ENCODE assay signal across 7 cellular contexts in genomic region chr19:11293468-11294389, GRCh38. TPM values are rescaled to one million over a fixed set of nuclear protein-coding genes. Genes with fewer than 3 reads are reported as not detected.
DNase-seq lines count a peak whose midpoint lies in the region; ATAC-seq, FAIRE-seq and TF ChIP-seq lines count a peak whose summit lies in the region.

No MANE protein-coding gene starts in this region.

- TF ChIP-seq CTCF in MM.1S (IDR thresholded peaks at IDR 0.05; ENCODE audit: low read length) (peak; percentile 95), foreskin keratinocyte (conservative IDR thresholded peaks at IDR 0.05) (peak; percentile 99), stomach (IDR thresholded peaks at IDR 0.05) (peak in 6 of 7 experiments; percentile 78 to 100 (median 98))

- FAIRE-seq in GM12891 (lab: Jason Lieb, UNC): peak; percentile 93

- H3K9ac ChIP-seq in MM.1S (ENCODE audit: low read length): no peak overlapping the region

- intact Hi-C loops in stomach (cut with DNase I; ENCODE audit: low total_unique reads): loop anchor here (10.0 kb wide), 1 partner anchor 151 kb away; no protein-coding TSS in a partner anchor

- 3 to 6% (median 4%) methylated on average over 31 to 41 of the region's 41 CpGs for WGBS in stomach, 5 donors

- 0 out of 2 replicates have a peak overlapping the region, but pooled peaks have one; percentile 16 for H2AFZ ChIP-seq in MM.1S (ENCODE audit: low read length)
- H2AFZ ChIP-seq in neuron (ENCODE audit: low read depth, low read length): peak overlapping the region; percentile 11

- H3F3A ChIP-seq in MM.1S (ENCODE audit: insufficient read depth, low read length): no peaks in the 10 kb centered on the region

- H3K27ac ChIP-seq in MM.1S (ENCODE audit: low read length) (no peak overlapping the region), foreskin keratinocyte (no peak overlapping the region), stomach (peak overlapping the region in 4 of 5 donors; percentile 10 to 61 (median 46))

- no peak for TF ChIP-seq EP300 in stomach (IDR thresholded peaks at IDR 0.05)

- H3K4me1 ChIP-seq in MM.1S (ENCODE audit: low read length): peaks cover 4% of the 10 kb centered on the region; the same call in 1 of the 2 replicates
- peaks cover 3% of the 10 kb centered on the region for H3K4me1 ChIP-seq in foreskin keratinocyte
- H3K4me1 ChIP-seq in neuron (ENCODE audit: insufficient read depth, low read length): peaks cover 4% of the 10 kb centered on the region
- H3K4me1 ChIP-seq in stomach: peaks cover 0 to 41% (median 10%) of the 10 kb centered on the region in 4 donors

- peak; percentile 94 for ATAC-seq in foreskin keratinocyte

- DNase-seq in GM12891 (ENCODE audit: insufficient read length, low spot score) (peak; percentile 86), MM.1S (peak; percentile 61), SIG-M5 (lab: John Stamatoyannopoulos, UW) (peak; percentile 57), activated gamma-delta T cell (lab: John Stamatoyannopoulos, UW) (peak; percentile 59), foreskin keratinocyte (peak; percentile 73 to 82), stomach (peak; percentile 94)

- no peaks in the 10 kb centered on the region for H3K9me2 ChIP-seq in MM.1S (replicated peaks; ENCODE audit: insufficient read depth, low read length)

- H3K4me2 ChIP-seq in MM.1S (ENCODE audit: low read depth, low read length): peak overlapping the region; percentile 50; the same call in 1 of the 2 replicates

- H3K79me2 ChIP-seq in MM.1S (ENCODE audit: low read length): no peaks in the 10 kb centered on the region

- H3K27me3 ChIP-seq in MM.1S (replicated peaks; ENCODE audit: insufficient read depth, low read length) (peaks cover 84% of the 10 kb centered on the region), foreskin keratinocyte (no peaks in the 10 kb centered on the region), neuron (ENCODE audit: insufficient read depth, low read length) (no peaks in the 10 kb centered on the region), stomach (no peaks in the 10 kb centered on the region)

- H3K9me3 ChIP-seq in MM.1S (replicated peaks; ENCODE audit: insufficient read depth, low read length) (no peaks in the 10 kb centered on the region), neuron (ENCODE audit: low read length) (no peaks in the 10 kb centered on the region), stomach (no peaks in the 10 kb centered on the region)

- H3K4me3 ChIP-seq in MM.1S (ENCODE audit: low read length) (peak overlapping the region; percentile 33; the same call in 1 of the 2 replicates), neuron (ENCODE audit: low read length) (peak overlapping the region; percentile 32), stomach (peak overlapping the region; percentile 5 to 28 (median 20))

- no peaks in the 10 kb centered on the region for H4K20me1 ChIP-seq in MM.1S (ENCODE audit: insufficient read depth, low read length)

- TF ChIP-seq POLR2A in GM12891 (IDR thresholded peaks at IDR 0.05; ENCODE audit: low read depth, low read length) (no peak), stomach (IDR thresholded peaks at IDR 0.05) (no peak)

- H3K36me3 ChIP-seq in MM.1S (replicated peaks; ENCODE audit: insufficient read depth, low read length) (no peaks in the 10 kb centered on the region), neuron (ENCODE audit: insufficient read depth, low read length) (no peaks in the 10 kb centered on the region), stomach (no peaks in the 10 kb centered on the region)

TF ChIP-seq in GM12891, 5 proteins besides CTCF, POLR2A, EP300 and RAD21:
- TF ChIP-seq POLR2AphosphoS5 (IDR thresholded peaks at IDR 0.05; ENCODE audit: low read depth, low read length): no peak
- TF ChIP-seq TAF1 (IDR thresholded peaks at IDR 0.05; ENCODE audit: low read depth, low read length): no peak
- no peak for TF ChIP-seq PAX5 (IDR thresholded peaks at IDR 0.05; ENCODE audit: insufficient read depth, low read length, severe bottlenecking)

RNA-seq across cellular contexts. Expression of gene TSPAN16, which starts 2.2 kb away (rescaled TPM):
- not detected for polyA plus RNA-seq in GM12891 (2012; ENCODE audit: low read depth, missing spikeins)
- not detected in 2 replicates for total RNA-seq in foreskin keratinocyte
- not detected in 2 replicates for polyA plus RNA-seq in foreskin keratinocyte
- not detected for total RNA-seq in stomach
- polyA plus RNA-seq in stomach: not detected

RNA-seq across cellular contexts. Expression of gene DOCK6, which starts 31.4 kb away (rescaled TPM):
- polyA plus RNA-seq in GM12891 (2012; ENCODE audit: low read depth, missing spikeins): 11.7 TPM
- total RNA-seq in foreskin keratinocyte: 17.7 and 30.9 TPM in 2 replicates
- 14.4 and 21.2 TPM in 2 replicates for polyA plus RNA-seq in foreskin keratinocyte
- 100 to 1,000 TPM in 2 of 5 donors, 10 to 100 TPM in 3; 32.1 to 243 (median 99.5) TPM for total RNA-seq in stomach
- polyA plus RNA-seq in stomach: 10 to 100 TPM; 21.4 to 39.8 (median 24.0) TPM

RNA-seq across cellular contexts. Expression of gene RAB3D, which starts 45.7 kb away (rescaled TPM):
- polyA plus RNA-seq in GM12891 (2012; ENCODE audit: low read depth, missing spikeins): 1.9 TPM
- total RNA-seq in foreskin keratinocyte: 25.2 and 26.9 TPM in 2 replicates
- polyA plus RNA-seq in foreskin keratinocyte: 12.4 and 12.7 TPM in 2 replicates
- 10 to 100 TPM; 11.6 to 63.3 (median 16.3) TPM for total RNA-seq in stomach
- polyA plus RNA-seq in stomach: 10 to 100 TPM; 14.1 to 25.7 (median 21.7) TPM

RNA-seq across cellular contexts. Expression of gene TMEM205, which starts 52.3 kb away (rescaled TPM):
- polyA plus RNA-seq in GM12891 (2012; ENCODE audit: low read depth, missing spikeins): 64.5 TPM
- total RNA-seq in foreskin keratinocyte (58.4 and 59.5 TPM in 2 replicates), stomach (100 to 1,000 TPM in 2 of 5 donors, 10 to 100 TPM in 2, 1 to 10 TPM in 1; 5.8 to 117 (median 69.3) TPM)
- polyA plus RNA-seq in foreskin keratinocyte (95.1 and 98.9 TPM in 2 replicates), stomach (100 to 1,000 TPM in 1 of 3 donors, 10 to 100 TPM in 2; 58.2 to 169 (median 61.7) TPM)

RNA-seq across cellular contexts. Expression of gene CCDC159, which starts 52.6 kb away (rescaled TPM):
- 20.4 TPM for polyA plus RNA-seq in GM12891 (2012; ENCODE audit: low read depth, missing spikeins)
- total RNA-seq in foreskin keratinocyte: 5.4 and 6.3 TPM in 2 replicates
- 5.6 and 9.4 TPM in 2 replicates for polyA plus RNA-seq in foreskin keratinocyte
- 10 to 100 TPM in 4 of 5 donors, 1 to 10 TPM in 1; 2.9 to 91.2 (median 20.3) TPM for total RNA-seq in stomach
- 10 to 100 TPM; 40.5 to 96.3 (median 70.0) TPM for polyA plus RNA-seq in stomach

Comparison
In these comparisons a context has a peak if more than half of its experiments do, and no peak if none do; other contexts are left out.
1. H3K27ac ChIP-seq: peak in stomach (4 of 5); none in MM.1S (single experiment) and foreskin keratinocyte (single experiment).
2. Peak in every context shown above with its lines, with median percentiles within 50 percentile points of each other: DNase-seq, H3K4me3 ChIP-seq and CTCF ChIP-seq.